ENCODE assay signal across 11 cellular contexts in the genomic region with DNA sequence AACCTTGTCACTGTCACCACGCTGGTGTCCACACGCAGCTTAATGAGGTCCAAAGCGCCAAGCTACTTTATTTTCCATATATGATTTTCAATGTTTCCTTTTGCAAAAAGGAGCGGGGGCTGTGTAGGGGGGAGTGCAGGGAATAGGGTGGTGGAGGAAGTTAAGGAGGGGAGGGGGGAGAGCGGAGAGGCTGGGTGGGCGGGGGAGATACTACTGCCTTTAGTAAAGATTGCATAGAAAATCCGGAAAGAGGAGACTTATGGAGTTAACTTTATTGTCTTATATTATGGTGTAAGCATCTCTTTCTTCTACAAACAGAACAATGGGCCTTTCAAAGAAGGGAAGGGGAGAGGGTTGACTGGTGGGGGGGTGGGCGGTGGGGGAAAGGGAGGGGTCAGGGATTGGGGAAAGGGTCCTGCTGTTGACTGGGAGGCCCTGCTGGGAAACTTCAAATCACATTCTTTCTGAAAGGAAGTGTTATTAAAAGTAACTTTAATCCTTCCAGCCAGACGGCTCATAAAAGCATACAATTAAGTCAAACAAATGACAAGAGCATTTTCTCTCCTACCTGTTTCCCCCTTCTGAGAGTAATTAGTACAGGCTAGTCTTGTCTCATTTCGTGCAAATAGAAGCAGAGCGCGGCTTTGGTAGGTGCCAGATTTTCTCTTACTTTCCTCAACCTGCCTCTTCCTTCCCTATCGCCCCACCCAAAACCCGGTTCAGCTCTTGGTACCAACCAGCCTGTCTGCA.
DNase-seq lines count a peak whose midpoint lies in the region; ATAC-seq and TF ChIP-seq lines count a peak whose summit lies in the region.
"Had no signal": no experiment of that assay in that cellular context is flagged by ENCODE, and none has a peak within 500 bp of the region (broad histone marks: within the 10 kb centered on the region; RNA-seq: fewer than 3 reads in every experiment).

No MANE protein-coding gene starts in this region.

- peak overlapping the region; percentile 46 for H3K27ac Mint-ChIP-seq in glutamatergic neuron (ENCODE audit: unreplicated experiment)

- peaks cover 12% of the 10 kb centered on the region for H3K27me3 ChIP-seq in HAP-1 (ENCODE audit: low read depth)
- H3K27me3 ChIP-seq: colonic mucosa, uterus had no signal

- H3K4me1 ChIP-seq in HAP-1, result peaks cover 11% of the 10 kb centered on the region
- H3K4me1 ChIP-seq: colonic mucosa, uterus had no signal

- H3K27me3 Mint-ChIP-seq in glutamatergic neuron (ENCODE audit: unreplicated experiment), result peaks cover 2% of the 10 kb centered on the region

- peaks cover 7% of the 10 kb centered on the region for H3K4me1 Mint-ChIP-seq in glutamatergic neuron (ENCODE audit: low read depth, unreplicated experiment)

- TF ChIP-seq CTCF in glutamatergic neuron (IDR thresholded peaks at IDR 0.05; ENCODE audit: partially characterized antibody, unreplicated experiment) (no peak), retinal pigment epithelial cell (conservative IDR thresholded peaks at IDR 0.05; ENCODE audit: low read depth, low read length) (no peak)

- no peaks in the 10 kb centered on the region for H3K36me3 Mint-ChIP-seq in glutamatergic neuron (ENCODE audit: unreplicated experiment)

- H3K4me3 ChIP-seq in HAP-1 (peak overlapping the region; percentile 29), retinal pigment epithelial cell (ENCODE audit: low read length) (peak overlapping the region; percentile 63)

- in situ Hi-C loops in HAP-1 (cut with MboI; ENCODE audit: low sequenced_read_pairs), result no loop called here

- DNase-seq in HAP-1 (ENCODE audit: low spot score in 2 of 2) (peak; percentile 25 to 46), SW480 (ENCODE audit: low spot score) (peak; percentile 0), glutamatergic neuron (no peak), retinal pigment epithelial cell (ENCODE audit: low read depth) (no peak), NCI-H774 (lab: John Stamatoyannopoulos, UW) (no peak), SK-N-DZ (ENCODE audit: low spot score) (no peak), NCI-H2029 treated with DMSO at 0.1 percent for 48 hours (lab: John Stamatoyannopoulos, UW) (no peak)
- DNase-seq: stimulated activated CD4-positive, alpha-beta T cell treated with anti-CD3 and anti-CD28 coated beads, Interleukin-2, amount 100 ng/mL, for 48 hours; uterus had no signal

- H3K9me3 ChIP-seq in HAP-1, result no peaks in the 10 kb centered on the region
- H3K9me3 ChIP-seq: colonic mucosa, uterus had no signal

- H3K36me3 ChIP-seq in HAP-1 (replicated peaks), result no peaks in the 10 kb centered on the region
- H3K36me3 ChIP-seq: colonic mucosa, uterus had no signal

- peak overlapping the region; percentile 90 for H3K4me3 Mint-ChIP-seq in glutamatergic neuron (ENCODE audit: unreplicated experiment)

- no peaks in the 10 kb centered on the region for H3K9me3 Mint-ChIP-seq in glutamatergic neuron (ENCODE audit: unreplicated experiment)

- ATAC-seq in GM18519 (IDR thresholded peaks at IDR 0.05; ENCODE audit: low FRiP score, unreplicated experiment), result no peak

Comparison
In these comparisons a context has a peak if more than half of its experiments do, and no peak if none do; other contexts are left out.
1. DNase-seq: peak in HAP-1 (2 of 2) and SW480 (single experiment); none in glutamatergic neuron (single experiment), retinal pigment epithelial cell (single experiment), NCI-H774 (single experiment), SK-N-DZ (single experiment) and NCI-H2029 treated with DMSO at 0.1 percent for 48 hours (single experiment).